Comparison of ENCODE assay signal across 2 cellular contexts in the genomic region with DNA sequence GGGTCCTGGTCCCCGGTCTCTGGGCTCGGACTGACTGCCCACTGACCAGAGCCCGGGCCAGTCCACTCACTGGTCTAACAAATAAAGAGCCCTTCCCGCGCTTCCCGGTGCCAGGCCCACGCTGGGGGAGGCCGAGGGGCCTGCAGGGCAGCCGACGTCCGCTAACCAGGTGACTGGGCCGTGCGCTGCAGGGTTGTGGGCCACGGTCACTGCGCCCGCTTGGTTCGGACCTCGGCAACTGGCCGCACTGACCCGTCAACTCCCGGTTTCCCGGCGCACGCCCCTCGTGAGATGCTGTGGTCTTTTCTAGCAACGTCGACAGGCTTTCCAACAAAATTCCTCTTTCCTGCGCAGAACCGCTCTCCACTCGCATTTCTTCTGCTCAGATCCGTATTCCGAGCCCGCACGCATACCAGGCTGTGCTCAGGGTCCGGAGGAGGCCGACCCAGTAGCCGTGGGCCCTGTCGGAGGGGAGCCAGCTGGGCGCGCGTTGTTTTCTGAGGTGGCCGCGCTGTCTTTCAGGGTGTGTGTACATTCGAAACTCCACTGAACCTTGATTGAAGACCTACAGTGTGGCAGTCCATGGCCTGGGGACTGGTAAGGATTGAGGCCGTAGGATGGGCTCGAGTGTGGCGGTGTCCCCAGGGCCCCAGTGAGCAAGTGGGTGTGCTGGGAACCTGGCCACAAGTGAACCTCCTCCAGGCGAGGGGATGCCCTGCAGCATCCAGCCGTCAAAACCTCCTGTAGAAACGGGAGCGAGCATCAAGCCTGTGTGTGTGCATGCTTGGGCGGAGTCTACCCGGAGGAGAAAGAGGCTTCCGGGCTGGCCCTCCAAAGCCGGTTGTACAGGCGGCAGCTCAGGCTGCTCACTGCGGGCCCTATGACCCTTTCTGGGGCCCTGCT.
A peak's percentile ranks its signal among the peaks of the same experiment; 100 is the strongest.
TF ChIP-seq lines count a peak whose summit lies in the region.

No MANE protein-coding gene starts in this region.

TF ChIP-seq in H1, 55 proteins besides CTCF, POLR2A, EP300 and RAD21:
- no peak for TF ChIP-seq SIRT6 (IDR thresholded peaks at IDR 0.05; ENCODE audit: low read length)
- TF ChIP-seq, protein P1, sequence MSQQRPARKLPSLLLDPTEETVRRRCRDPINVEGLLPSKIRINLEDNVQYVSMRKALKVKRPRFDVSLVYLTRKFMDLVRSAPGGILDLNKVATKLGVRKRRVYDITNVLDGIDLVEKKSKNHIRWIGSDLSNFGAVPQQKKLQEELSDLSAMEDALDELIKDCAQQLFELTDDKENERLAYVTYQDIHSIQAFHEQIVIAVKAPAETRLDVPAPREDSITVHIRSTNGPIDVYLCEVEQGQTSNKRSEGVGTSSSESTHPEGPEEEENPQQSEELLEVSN (IDR thresholded peaks at IDR 0.05) = 0 out of 2 replicates have a peak, but pooled peaks have one; percentile 38

TF ChIP-seq in HEK293T, 16 proteins besides CTCF, POLR2A, EP300 and RAD21:
- TF ChIP-seq, protein P2, sequence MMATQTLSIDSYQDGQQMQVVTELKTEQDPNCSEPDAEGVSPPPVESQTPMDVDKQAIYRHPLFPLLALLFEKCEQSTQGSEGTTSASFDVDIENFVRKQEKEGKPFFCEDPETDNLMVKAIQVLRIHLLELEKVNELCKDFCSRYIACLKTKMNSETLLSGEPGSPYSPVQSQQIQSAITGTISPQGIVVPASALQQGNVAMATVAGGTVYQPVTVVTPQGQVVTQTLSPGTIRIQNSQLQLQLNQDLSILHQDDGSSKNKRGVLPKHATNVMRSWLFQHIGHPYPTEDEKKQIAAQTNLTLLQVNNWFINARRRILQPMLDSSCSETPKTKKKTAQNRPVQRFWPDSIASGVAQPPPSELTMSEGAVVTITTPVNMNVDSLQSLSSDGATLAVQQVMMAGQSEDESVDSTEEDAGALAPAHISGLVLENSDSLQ (IDR thresholded peaks at IDR 0.05) = no peak
